In genomic region chr20:58209652-58210397, GRCh38 we compare ENCODE assay signal across 8 cellular contexts. TPM values are rescaled to one million over a fixed set of nuclear protein-coding genes. Genes with fewer than 3 reads are reported as not detected.
DNase-seq lines count a peak whose midpoint lies in the region; ATAC-seq and TF ChIP-seq lines count a peak whose summit lies in the region.

No MANE protein-coding gene starts in this region.

- H3K27ac Mint-ChIP-seq in neural progenitor cell = no peak overlapping the region

- no peaks in the 10 kb centered on the region for H3K9me3 Mint-ChIP-seq in neural progenitor cell

- peak; percentile 95 for DNase-seq in AG20443 (ENCODE audit: low spot score)
- peak; percentile 30 for DNase-seq in HS-5 (ENCODE audit: low read depth)
- peak; percentile 69 to 92 (median 91) for DNase-seq in Peyer's patch
- peak; percentile 79 for DNase-seq in activated T-helper 1 cell treated with Interleukin-2 at 50 U/mL for 16 hours (ENCODE audit: low read depth)
- DNase-seq in fibroblast of peridontal ligament (ENCODE audit: extremely low read depth) = peak; percentile 64
- DNase-seq in neural progenitor cell (ENCODE audit: low spot score) = peak; percentile 92
- DNase-seq in stomach = peak; percentile 88

- H3K4me1 ChIP-seq in Peyer's patch (no peaks in the 10 kb centered on the region), neural progenitor cell (no peaks in the 10 kb centered on the region), stomach (peaks cover 0 to 7% (median 3%) of the 10 kb centered on the region in 4 donors)

- ATAC-seq in GM18909 (IDR thresholded peaks at IDR 0.05; ENCODE audit: poor library complexity, unreplicated experiment) = peak; percentile 80

- no peaks in the 10 kb centered on the region for H4K20me1 ChIP-seq in neural progenitor cell (ENCODE audit: low read depth)

- H3K36me3 Mint-ChIP-seq in neural progenitor cell = no peaks in the 10 kb centered on the region

- no peak overlapping the region for H3K4me3 ChIP-seq in Peyer's patch
- H3K4me3 ChIP-seq in neural progenitor cell = no peak overlapping the region
- no peak overlapping the region for H3K4me3 ChIP-seq in stomach

- H3K27me3 ChIP-seq in Peyer's patch (no peaks in the 10 kb centered on the region), neural progenitor cell (no peaks in the 10 kb centered on the region), stomach (peaks cover 0 to 53% (median 13%) of the 10 kb centered on the region in 3 donors)

- H3K27ac ChIP-seq in Peyer's patch (no peak overlapping the region), neural progenitor cell (no peak overlapping the region), stomach (no peak overlapping the region)

- 5 to 9% (median 7%) methylated on average over 37 to 46 of the region's 46 CpGs for whole genome bisulfite sequencing in stomach, 5 donors

- no peak overlapping the region for H3K4me3 Mint-ChIP-seq in neural progenitor cell

- H3K4me2 ChIP-seq in neural progenitor cell = no peak overlapping the region

- no peaks in the 10 kb centered on the region for H3K79me2 ChIP-seq in neural progenitor cell (ENCODE audit: low read depth)

- intact Hi-C loops in stomach (cut with DNase I; ENCODE audit: low total_unique reads) = loop anchor here (5.0 kb wide), 1 partner anchor 693 kb away; no protein-coding TSS in a partner anchor

- H3K9ac ChIP-seq in neural progenitor cell = no peak overlapping the region

- H3K9me3 ChIP-seq in Peyer's patch = no peaks in the 10 kb centered on the region
- H3K9me3 ChIP-seq in neural progenitor cell (ENCODE audit: low read depth) = no peaks in the 10 kb centered on the region
- H3K9me3 ChIP-seq in stomach = no peaks in the 10 kb centered on the region

- TF ChIP-seq CTCF in Peyer's patch (IDR thresholded peaks at IDR 0.05) = peak; percentile 99 to 100 (median 100)
- TF ChIP-seq CTCF in neural progenitor cell (IDR thresholded peaks at IDR 0.05) = peak; percentile 100
- TF ChIP-seq CTCF in stomach (IDR thresholded peaks at IDR 0.05) = peak in 6 of 7 experiments; percentile 79 to 100 (median 100)

- H3K36me3 ChIP-seq in Peyer's patch = no peaks in the 10 kb centered on the region
- no peaks in the 10 kb centered on the region for H3K36me3 ChIP-seq in neural progenitor cell
- H3K36me3 ChIP-seq in stomach = no peaks in the 10 kb centered on the region

- TF ChIP-seq EP300 in stomach (IDR thresholded peaks at IDR 0.05) = no peak

- peaks cover 12% of the 10 kb centered on the region for H3K4me1 Mint-ChIP-seq in neural progenitor cell

- peaks cover 7% of the 10 kb centered on the region for H3K27me3 Mint-ChIP-seq in neural progenitor cell (ENCODE audit: insufficient read depth, low read depth)

- H2AFZ ChIP-seq in neural progenitor cell (replicated peaks) = peak overlapping the region; percentile 28

- H3F3A ChIP-seq in neural progenitor cell (ENCODE audit: low read depth) = peaks cover 7% of the 10 kb centered on the region

- TF ChIP-seq POLR2A in Peyer's patch (IDR thresholded peaks at IDR 0.05) (no peak), stomach (IDR thresholded peaks at IDR 0.05) (no peak)

RNA-seq across cellular contexts. Expression of gene ANKRD60, which starts 18.6 kb away (rescaled TPM):
- not detected for total RNA-seq in Peyer's patch
- total RNA-seq in neural progenitor cell (ENCODE audit: low replicate concordance) = not detected in 2 replicates
- not detected for total RNA-seq in stomach
- not detected for polyA plus RNA-seq in stomach

Comparison
In these comparisons a context has a peak if more than half of its experiments do, and no peak if none do; other contexts are left out.
1. DNase-seq: peak in every context shown above with its lines; median percentile 95 in AG20443; 92 in neural progenitor cell; 91 in Peyer's patch; 88 in stomach; 79 in activated T-helper 1 cell treated with Interleukin-2 at 50 U/mL for 16 hours; 64 in fibroblast of peridontal ligament; 30 in HS-5.